9 cellular contexts compared by ENCODE assay signal in the genomic region with DNA sequence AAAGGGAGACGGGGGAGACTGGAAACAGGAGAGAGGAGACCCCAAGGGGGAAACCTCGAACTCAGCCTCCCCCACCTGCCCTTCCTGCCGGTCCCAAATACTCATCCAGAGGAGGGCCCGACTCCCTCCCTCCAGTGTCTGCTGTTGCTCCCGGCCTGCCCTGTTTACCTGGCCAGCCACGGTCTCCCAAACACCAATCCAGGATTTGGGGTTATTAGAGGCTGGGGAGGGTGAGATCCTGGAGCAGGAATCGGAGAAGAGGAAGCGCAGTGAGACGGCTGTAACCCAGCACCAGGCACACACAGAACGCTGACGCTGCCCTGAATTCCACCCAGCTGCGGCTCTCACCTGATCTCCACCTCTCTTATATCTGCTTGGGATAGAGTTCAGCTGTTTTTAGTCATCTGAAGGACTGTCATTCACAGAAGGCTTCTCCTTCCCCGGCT.
DNase-seq lines count a peak whose midpoint lies in the region; ATAC-seq and TF ChIP-seq lines count a peak whose summit lies in the region.
"Had no signal": no experiment of that assay in that cellular context is flagged by ENCODE, and none has a peak within 500 bp of the region (broad histone marks: within the 10 kb centered on the region; RNA-seq: fewer than 3 reads in every experiment).

No MANE protein-coding gene starts in this region.

- H3K9ac ChIP-seq in iPS-15b (ENCODE audit: low read depth, low read length): no peak overlapping the region
- H3K9ac ChIP-seq in stomach smooth muscle (ENCODE audit: low read length in 2 of 2): peak overlapping the region; percentile 7 to 36

- no peaks in the 10 kb centered on the region for H3K27me3 Mint-ChIP-seq in T-helper 2 cell treated with Interferon-gamma antibody and Interleukin-4, amounts not matched to agents 5 μg/mL and 100 μg/mL, for 36 hours (ENCODE audit: low read depth)
- no peaks in the 10 kb centered on the region for H3K27me3 Mint-ChIP-seq in activated B cell treated with CpG ODN at 0.5 μM for 24 hours

- no peaks in the 10 kb centered on the region for H3K9me3 Mint-ChIP-seq in T-helper 2 cell treated with Interferon-gamma antibody and Interleukin-4, amounts not matched to agents 5 μg/mL and 100 μg/mL, for 36 hours
- H3K9me3 Mint-ChIP-seq in activated B cell treated with CpG ODN at 0.5 μM for 24 hours: no peaks in the 10 kb centered on the region

- H3K36me3 ChIP-seq in iPS-15b (ENCODE audit: control insufficient read depth, insufficient read depth, low read length) (no peaks in the 10 kb centered on the region), stomach smooth muscle (ENCODE audit: control insufficient read depth in 2 of 2, insufficient read depth in 2 of 2, low read length in 2 of 2) (peaks cover 13 to 20% of the 10 kb centered on the region in 2 donors), BE2C (no peaks in the 10 kb centered on the region)

- no peak for DNase-seq in T-helper 2 cell treated with Interferon-gamma antibody and Interleukin-4, amounts not matched to agents 5 μg/mL and 100 μg/mL, for 36 hours (ENCODE audit: low spot score)
- DNase-seq in T-helper 2 cell: no peak
- no peak for DNase-seq in activated B cell treated with CpG ODN at 0.5 μM for 24 hours
- no peak for DNase-seq in BE2C
- no peak for DNase-seq in DMS79 (lab: John Stamatoyannopoulos, UW)

- H3K9me3 ChIP-seq in iPS-15b (ENCODE audit: control insufficient read depth, insufficient read depth, low read length) (no peaks in the 10 kb centered on the region), stomach smooth muscle (ENCODE audit: control insufficient read depth in 2 of 2, low read length in 2 of 2) (no peaks in the 10 kb centered on the region), BE2C (no peaks in the 10 kb centered on the region; the same call in 1 of the 2 replicates)

- CTCF ChIA-PET in activated B cell treated with CpG ODN at 0.5 μM for 24 hours (lab: Charles Lee): interaction anchor here (0.8 to 9.5 kb wide), 17 partner anchors 9 to 285 kb away, joined by 3 to 235 read pairs (median 4); no protein-coding TSS in a partner anchor

- no peaks in the 10 kb centered on the region for H3K36me3 Mint-ChIP-seq in T-helper 2 cell treated with Interferon-gamma antibody and Interleukin-4, amounts not matched to agents 5 μg/mL and 100 μg/mL, for 36 hours (ENCODE audit: low read depth)
- H3K36me3 Mint-ChIP-seq in activated B cell treated with CpG ODN at 0.5 μM for 24 hours (ENCODE audit: low read depth): no peaks in the 10 kb centered on the region

- POLR2A ChIA-PET in activated B cell treated with CpG ODN at 0.5 μM for 24 hours (lab: Charles Lee): interaction anchor here (1.0 to 1.5 kb wide), 3 partner anchors 90 to 204 kb away, joined by 3 to 7 read pairs (median 3); no protein-coding TSS in a partner anchor

- peaks cover 14% of the 10 kb centered on the region for H3K4me1 Mint-ChIP-seq in T-helper 2 cell treated with Interferon-gamma antibody and Interleukin-4, amounts not matched to agents 5 μg/mL and 100 μg/mL, for 36 hours (ENCODE audit: low read depth)
- H3K4me1 Mint-ChIP-seq in activated B cell treated with CpG ODN at 0.5 μM for 24 hours: peaks cover 22% of the 10 kb centered on the region

- H3K27me3 ChIP-seq in iPS-15b (ENCODE audit: control insufficient read depth, insufficient read depth, low read length) (peaks cover 3% of the 10 kb centered on the region), stomach smooth muscle (ENCODE audit: control insufficient read depth in 1 of 2, insufficient read depth in 2 of 2, low read length in 2 of 2) (no peaks in the 10 kb centered on the region), BE2C (no peaks in the 10 kb centered on the region)

- H3K4me3 Mint-ChIP-seq in T-helper 2 cell treated with Interferon-gamma antibody and Interleukin-4, amounts not matched to agents 5 μg/mL and 100 μg/mL, for 36 hours: peak overlapping the region; percentile 88
- peak overlapping the region; percentile 83 for H3K4me3 Mint-ChIP-seq in activated B cell treated with CpG ODN at 0.5 μM for 24 hours

- ATAC-seq in activated B cell treated with CpG ODN at 0.5 μM for 24 hours (ENCODE audit: low read depth) (peak; percentile 35), HG03521 (IDR thresholded peaks at IDR 0.05; ENCODE audit: unreplicated experiment) (no peak)

- TF ChIP-seq CTCF in activated B cell treated with CpG ODN at 0.5 μM for 24 hours (IDR thresholded peaks at IDR 0.05): no peak
- no peak for TF ChIP-seq CTCF in BE2C (IDR thresholded peaks at IDR 0.05; ENCODE audit: low read depth, low read length)

- H3K4me1 ChIP-seq in iPS-15b (ENCODE audit: control insufficient read depth, insufficient read depth, low read length): no peaks in the 10 kb centered on the region
- H3K4me1 ChIP-seq in stomach smooth muscle (ENCODE audit: control insufficient read depth, insufficient read depth, low read length): peaks cover 33% of the 10 kb centered on the region
- H3K4me1 ChIP-seq in BE2C: peaks cover 14% of the 10 kb centered on the region

- peak overlapping the region; percentile 53 for H3K27ac ChIP-seq in stomach smooth muscle (ENCODE audit: low read length)

- peak overlapping the region; percentile 81 for H3K27ac Mint-ChIP-seq in T-helper 2 cell treated with Interferon-gamma antibody and Interleukin-4, amounts not matched to agents 5 μg/mL and 100 μg/mL, for 36 hours
- H3K27ac Mint-ChIP-seq in activated B cell treated with CpG ODN at 0.5 μM for 24 hours: peak overlapping the region; percentile 19

- H3K4me3 ChIP-seq in iPS-15b (ENCODE audit: low read depth, low read length) (peak overlapping the region; percentile 6), stomach smooth muscle (ENCODE audit: low read length in 2 of 2) (no peak overlapping the region), BE2C (ENCODE audit: low read depth, low read length) (no peak overlapping the region)
- H3K4me3 ChIP-seq: smooth muscle cell had no signal

- intact Hi-C loops in activated B cell treated with CpG ODN at 0.5 μM for 24 hours (cut with micrococcal nuclease): loop anchor here (1.0 kb wide), 4 partner anchors 97 to 279 kb away; no protein-coding TSS in a partner anchor
